Comparison of ENCODE assay signal across 8 cellular contexts in genomic region chr9:91131433-91131839, GRCh38.
DNase-seq lines count a peak whose midpoint lies in the region; ATAC-seq, FAIRE-seq and TF ChIP-seq lines count a peak whose summit lies in the region.

No MANE protein-coding gene starts in this region.

- H3K27me3 ChIP-seq in H7 (ENCODE audit: control insufficient read depth, insufficient read depth, low read length): peaks cover 1% of the 10 kb centered on the region; the same call in 1 of the 2 replicates
- no peaks in the 10 kb centered on the region for H3K27me3 ChIP-seq in tibial nerve

- H3K27me3 Mint-ChIP-seq in neural crest cell (ENCODE audit: low read depth): no peaks in the 10 kb centered on the region

- ATAC-seq in GM18873 (IDR thresholded peaks at IDR 0.05; ENCODE audit: low FRiP score, unreplicated experiment): no peak

- peak in 1 of 2 donors; percentile 53 for TF ChIP-seq EP300 in tibial nerve (IDR thresholded peaks at IDR 0.05)

- no peaks in the 10 kb centered on the region for H3K9me3 ChIP-seq in tibial nerve

- 44 to 54% methylated on average over 8 of the region's 8 CpGs for WGBS in tibial nerve, 2 donors

- peak overlapping the region; percentile 3 for H3K27ac Mint-ChIP-seq in neural crest cell (ENCODE audit: unreplicated experiment)

- TF ChIP-seq CTCF in astrocyte of the cerebellum (IDR thresholded peaks at IDR 0.05; ENCODE audit: low read depth, low read length, missing control alignments) (no peak), neural crest cell (conservative IDR thresholded peaks at IDR 0.05) (no peak), tibial nerve (IDR thresholded peaks at IDR 0.05) (no peak)

- peak overlapping the region in 1 of 4 donors; percentile 47 for H3K27ac ChIP-seq in tibial nerve

- H3K36me3 Mint-ChIP-seq in neural crest cell (ENCODE audit: low read depth): no peaks in the 10 kb centered on the region

- DNase-seq in H4 (ENCODE audit: low spot score): peak; percentile 90
- DNase-seq in RCC 7860 (ENCODE audit: low spot score): peak; percentile 84
- DNase-seq in astrocyte of the cerebellum (ENCODE audit: low read depth): peak; percentile 87
- DNase-seq in neural crest cell (ENCODE audit: low read depth, low spot score): no peak
- no peak for DNase-seq in H7
- no peak for DNase-seq in UCSD-AML1 (lab: John Stamatoyannopoulos, UW; ENCODE audit: unreplicated experiment)
- no peak for DNase-seq in tibial nerve (ENCODE audit: low spot score in 2 of 2)

- H3K4me1 ChIP-seq in tibial nerve: peaks cover 0 to 8% (median 2%) of the 10 kb centered on the region in 4 donors

- H3K4me3 ChIP-seq in astrocyte of the cerebellum (ENCODE audit: low read depth, low read length): no peak overlapping the region
- H3K4me3 ChIP-seq in H7 (ENCODE audit: insufficient read depth, low read depth, low read length): no peak overlapping the region
- no peak overlapping the region for H3K4me3 ChIP-seq in tibial nerve

- no peak overlapping the region for H3K4me3 Mint-ChIP-seq in neural crest cell

- no peak for TF ChIP-seq POLR2A in tibial nerve (IDR thresholded peaks at IDR 0.05)

- H3K36me3 ChIP-seq in H7 (replicated peaks; ENCODE audit: control insufficient read depth, insufficient read depth, low read length) (no peaks in the 10 kb centered on the region), tibial nerve (no peaks in the 10 kb centered on the region)

- peak; percentile 95 for FAIRE-seq in RCC 7860 (lab: Jason Lieb, UNC)

- no peaks in the 10 kb centered on the region for H3K9me3 Mint-ChIP-seq in neural crest cell

- in situ Hi-C loops in astrocyte of the cerebellum (cut with HindIII; ENCODE audit: low sequenced_read_pairs): no loop called here

- H3K4me1 Mint-ChIP-seq in neural crest cell: no peaks in the 10 kb centered on the region

Comparison
In these comparisons a context has a peak if more than half of its experiments do, and no peak if none do; other contexts are left out.
1. DNase-seq: peak in H4 (single experiment), RCC 7860 (single experiment) and astrocyte of the cerebellum (single experiment); none in neural crest cell (single experiment), H7 (single experiment), UCSD-AML1 (single experiment) and tibial nerve (0 of 2).